16 cellular contexts compared by ENCODE assay signal in genomic region chr1:7922301-7922700, GRCh38. TPM values are rescaled to one million over a fixed set of nuclear protein-coding genes. Genes with fewer than 3 reads are reported as not detected.
DNase-seq lines count a peak whose midpoint lies in the region; ATAC-seq lines count a peak whose summit lies in the region.
"Had no signal": no experiment of that assay in that cellular context is flagged by ENCODE, and none has a peak within 500 bp of the region (broad histone marks: within the 10 kb centered on the region; RNA-seq: fewer than 3 reads in every experiment).

No MANE protein-coding gene starts in this region.

- DNase-seq in EL (peak; percentile 60), RPMI7951 (ENCODE audit: low read depth) (peak; percentile 72), cerebellum (ENCODE audit: low spot score) (peak; percentile 53), renal cortical epithelial cell (ENCODE audit: low read depth) (peak; percentile 36), OCI-M1 (lab: John Stamatoyannopoulos, UW) (no peak), Ammon's horn (ENCODE audit: low spot score) (no peak), HT-29 (ENCODE audit: low spot score) (no peak)
- DNase-seq: activated naive CD4-positive, alpha-beta T cell treated with anti-CD3 and anti-CD28 coated beads for 36 hours; DND-41; NCI-H187 treated with DMSO at 0.1 percent for 48 hours; NCI-H524; nephron progenitor cell; retina had no signal

- no peak for ATAC-seq in HG03571 (IDR thresholded peaks at IDR 0.05; ENCODE audit: unreplicated experiment)
- ATAC-seq: Panc1, WTC11 had no signal

RNA-seq across cellular contexts. Expression of gene TNFRSF9, which starts 18.3 kb away (rescaled TPM):
- 4.1 and 4.2 TPM in 2 replicates for total RNA-seq in RPMI7951 (2014; rRNA removed; shearing (Covaris generic))
- total RNA-seq in cerebellum (not detected), renal cortical epithelial cell (4.1 and 7.8 TPM in 2 replicates)
- not detected in 2 replicates for total RNA-seq in HT-29 (2014; rRNA removed; shearing (Covaris generic))
- total RNA-seq: WTC11 had no signal

RNA-seq across cellular contexts. Expression of gene PARK7, which starts 39.2 kb away (rescaled TPM):
- 382 and 422 TPM in 2 replicates for total RNA-seq in RPMI7951 (2014; rRNA removed; shearing (Covaris generic))
- total RNA-seq in cerebellum (80.4 TPM), renal cortical epithelial cell (245 and 262 TPM in 2 replicates)
- 189 and 198 TPM in 2 replicates for total RNA-seq in HT-29 (2014; rRNA removed; shearing (Covaris generic))

Comparison
In these comparisons a context has a peak if more than half of its experiments do, and no peak if none do; other contexts are left out.
1. DNase-seq: peak in EL (single experiment), RPMI7951 (single experiment), cerebellum (single experiment) and renal cortical epithelial cell (single experiment); none in OCI-M1 (single experiment), Ammon's horn (single experiment) and HT-29 (single experiment).